ENCODE assay signal across 20 cellular contexts in the genomic region with DNA sequence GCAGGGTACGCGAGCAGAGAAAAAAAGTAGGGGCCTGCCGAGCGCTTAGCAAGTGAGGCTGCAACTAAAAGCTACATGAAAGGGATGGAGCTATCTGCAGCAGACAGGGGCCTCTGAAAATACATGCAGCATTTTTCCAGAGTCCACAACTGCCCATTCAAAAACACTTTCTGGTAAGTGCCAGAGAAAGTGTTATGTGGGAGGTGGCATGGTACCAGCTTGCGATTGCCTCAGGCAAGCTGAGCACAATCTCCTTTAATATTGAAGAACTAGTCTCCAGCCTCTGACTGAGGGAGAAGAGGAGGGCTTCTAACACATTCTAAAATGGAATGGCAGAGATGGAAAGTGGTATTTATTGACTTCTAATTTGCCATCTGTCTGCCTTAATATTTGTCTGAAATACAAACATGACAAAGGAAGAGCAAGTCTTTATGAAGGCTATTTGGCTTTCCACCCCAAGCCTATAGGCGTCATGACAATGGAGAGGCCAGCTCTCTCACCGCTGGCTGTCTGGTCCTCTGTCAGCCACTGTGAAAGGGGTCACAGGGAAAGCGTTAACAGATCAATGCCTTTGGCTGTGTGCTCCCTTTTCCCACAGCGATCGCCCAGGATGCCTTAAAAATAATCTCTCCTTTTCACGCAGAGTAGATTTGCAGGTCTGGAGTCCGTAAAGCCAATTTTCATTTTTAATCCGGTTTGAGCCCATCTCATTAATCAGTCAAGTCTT.
A peak's percentile ranks its signal among the peaks of the same experiment; 100 is the strongest.
DNase-seq lines count a peak whose midpoint lies in the region; ATAC-seq and TF ChIP-seq lines count a peak whose summit lies in the region.
"Had no signal": no experiment of that assay in that cellular context is flagged by ENCODE, and none has a peak within 500 bp of the region (broad histone marks: within the 10 kb centered on the region; RNA-seq: fewer than 3 reads in every experiment).

No MANE protein-coding gene starts in this region.

- peak overlapping the region; percentile 39 for H3K18ac ChIP-seq in mesendoderm (ENCODE audit: low read length)

- no peak overlapping the region for H3K4me3 ChIP-seq in CD8-positive, alpha-beta T cell (ENCODE audit: low read depth, low read length)
- no peak overlapping the region for H3K4me3 ChIP-seq in mesendoderm (ENCODE audit: low read length)
- H3K4me3 ChIP-seq in smooth muscle cell: no peak overlapping the region
- H3K4me3 ChIP-seq: A549, gastroesophageal sphincter had no signal

- POLR2A ChIA-PET in CD8-positive, alpha-beta T cell (lab: Charles Lee): interaction anchor here (0.5 to 10.0 kb wide), 6 partner anchors 9 to 105 kb away, joined by 3 to 105 read pairs (median 4); a partner anchor contains a TSS
- POLR2A ChIA-PET in WTC11 (lab: Charles Lee): no interaction called here

- no peak overlapping the region for H2AK5ac ChIP-seq in mesendoderm (ENCODE audit: low read length)

- no peaks in the 10 kb centered on the region for H3K79me1 ChIP-seq in mesendoderm (ENCODE audit: low read length)

- H3K36me3 ChIP-seq in CD8-positive, alpha-beta T cell (ENCODE audit: insufficient read depth, low read length): no peaks in the 10 kb centered on the region
- H3K36me3 ChIP-seq in mesendoderm (ENCODE audit: control insufficient read depth, insufficient read depth, low read length) (no peaks in the 10 kb centered on the region), smooth muscle cell (ENCODE audit: low read depth) (no peaks in the 10 kb centered on the region)
- H3K36me3 ChIP-seq: gastroesophageal sphincter, neutrophil had no signal

- H2BK5ac ChIP-seq in mesendoderm (ENCODE audit: low read length): no peak overlapping the region

- H3K9ac ChIP-seq in mesendoderm (ENCODE audit: low read length) (no peak overlapping the region), smooth muscle cell (ENCODE audit: low read depth) (no peak overlapping the region)

- H3K4ac ChIP-seq in mesendoderm (ENCODE audit: low read depth, low read length): no peak overlapping the region

- DNase-seq in T-helper 2 cell treated with Interferon-gamma antibody and Interleukin-4, amounts not matched to agents 5 μg/mL and 100 μg/mL, for 36 hours (ENCODE audit: low spot score): no peak
- no peak for DNase-seq in T-helper 2 cell
- DNase-seq in CD8-positive, alpha-beta T cell: no peak
- DNase-seq in WTC11 (ENCODE audit: low spot score): no peak
- peak; percentile 82 for DNase-seq in mesendoderm
- DNase-seq in GF-D8 (lab: John Stamatoyannopoulos, UW): no peak
- DNase-seq in smooth muscle cell (lab: John Stamatoyannopoulos, UW; ENCODE audit: unreplicated experiment): no peak
- DNase-seq: activated B cell treated with CpG ODN at 0.5 μM for 24 hours; C1 segment of cervical spinal cord; DMS79; NCI-H1436 treated with DMSO at 0.1 percent for 48 hours; stimulated activated CD4-positive, alpha-beta T cell treated with anti-CD3 and anti-CD28 coated beads, Interleukin-15, amount 100 ng/mL, for 24 hours; trophoblast cell had no signal

- intact Hi-C loops in CD8-positive, alpha-beta T cell (cut with DNase I, micrococcal nuclease): no loop called here

- peaks cover 15% of the 10 kb centered on the region for H3K36me3 Mint-ChIP-seq in T-helper 2 cell treated with Interferon-gamma antibody and Interleukin-4, amounts not matched to agents 5 μg/mL and 100 μg/mL, for 36 hours (ENCODE audit: low read depth)
- H3K36me3 Mint-ChIP-seq in CD8-positive, alpha-beta T cell: no peaks in the 10 kb centered on the region
- no peaks in the 10 kb centered on the region for H3K36me3 Mint-ChIP-seq in WTC11
- H3K36me3 Mint-ChIP-seq: stimulated activated memory B cell treated with anti-CD40 and anti-IgM and Interleukin-4, amounts not matched to agents 10 μg/mL and 1 μg/mL and 100 μg/mL, for 72 hours had no signal

- peak overlapping the region; percentile 92 for H3K27ac Mint-ChIP-seq in T-helper 2 cell treated with Interferon-gamma antibody and Interleukin-4, amounts not matched to agents 5 μg/mL and 100 μg/mL, for 36 hours
- H3K27ac Mint-ChIP-seq in CD8-positive, alpha-beta T cell: peak overlapping the region; percentile 90
- H3K27ac Mint-ChIP-seq in WTC11: no peak overlapping the region
- H3K27ac Mint-ChIP-seq: activated B cell treated with CpG ODN at 0.5 μM for 24 hours had no signal

- peaks cover 96% of the 10 kb centered on the region for H3K4me1 ChIP-seq in CD8-positive, alpha-beta T cell (ENCODE audit: insufficient read depth, low read length)
- H3K4me1 ChIP-seq in mesendoderm (ENCODE audit: control insufficient read depth, low read depth, low read length) (peaks cover 4% of the 10 kb centered on the region), smooth muscle cell (ENCODE audit: low read depth) (peaks cover 6% of the 10 kb centered on the region)
- H3K4me1 ChIP-seq: A549, gastroesophageal sphincter had no signal

- no peak overlapping the region for H3K27ac ChIP-seq in CD8-positive, alpha-beta T cell (ENCODE audit: low read depth, low read length)
- H3K27ac ChIP-seq in mesendoderm (ENCODE audit: low read depth, low read length) (no peak overlapping the region), smooth muscle cell (ENCODE audit: low read depth) (no peak overlapping the region)
- H3K27ac ChIP-seq: A549, gastroesophageal sphincter, neutrophil had no signal

- H3K79me2 ChIP-seq in mesendoderm (ENCODE audit: control insufficient read depth, insufficient read depth, low read length) (no peaks in the 10 kb centered on the region), smooth muscle cell (ENCODE audit: low read depth) (no peaks in the 10 kb centered on the region)

- H2BK15ac ChIP-seq in mesendoderm (replicated peaks; ENCODE audit: low read depth): no peak overlapping the region

- peaks cover 3% of the 10 kb centered on the region for H3K9me3 Mint-ChIP-seq in T-helper 2 cell treated with Interferon-gamma antibody and Interleukin-4, amounts not matched to agents 5 μg/mL and 100 μg/mL, for 36 hours
- H3K9me3 Mint-ChIP-seq in CD8-positive, alpha-beta T cell: peaks cover 5% of the 10 kb centered on the region
- no peaks in the 10 kb centered on the region for H3K9me3 Mint-ChIP-seq in WTC11
- H3K9me3 Mint-ChIP-seq: activated B cell treated with CpG ODN at 0.5 μM for 24 hours; stimulated activated memory B cell treated with anti-CD40 and anti-IgM and Interleukin-4, amounts not matched to agents 10 μg/mL and 1 μg/mL and 100 μg/mL, for 72 hours had no signal

- H3K4me2 ChIP-seq in mesendoderm (ENCODE audit: low read length): no peak overlapping the region
- no peak overlapping the region for H3K4me2 ChIP-seq in smooth muscle cell
- H3K4me2 ChIP-seq: A549 had no signal

- peak overlapping the region; percentile 76 for H2BK120ac ChIP-seq in mesendoderm (ENCODE audit: low read depth, low read length)

- H3K23ac ChIP-seq in mesendoderm (ENCODE audit: low read length): no peak overlapping the region

- no peak overlapping the region for H4K8ac ChIP-seq in mesendoderm (ENCODE audit: low read depth, low read length)

- no peaks in the 10 kb centered on the region for H3K27me3 Mint-ChIP-seq in T-helper 2 cell treated with Interferon-gamma antibody and Interleukin-4, amounts not matched to agents 5 μg/mL and 100 μg/mL, for 36 hours (ENCODE audit: low read depth)
- H3K27me3 Mint-ChIP-seq in CD8-positive, alpha-beta T cell (ENCODE audit: low read depth): no peaks in the 10 kb centered on the region
- H3K27me3 Mint-ChIP-seq in WTC11 (ENCODE audit: low read depth): no peaks in the 10 kb centered on the region; the same call in 1 of the 2 replicates
- H3K27me3 Mint-ChIP-seq: activated B cell treated with CpG ODN at 0.5 μM for 24 hours; stimulated activated memory B cell treated with anti-CD40 and anti-IgM and Interleukin-4, amounts not matched to agents 10 μg/mL and 1 μg/mL and 100 μg/mL, for 72 hours had no signal

- peaks cover 80% of the 10 kb centered on the region for H3K4me1 Mint-ChIP-seq in T-helper 2 cell treated with Interferon-gamma antibody and Interleukin-4, amounts not matched to agents 5 μg/mL and 100 μg/mL, for 36 hours (ENCODE audit: low read depth)
- peaks cover 90% of the 10 kb centered on the region for H3K4me1 Mint-ChIP-seq in CD8-positive, alpha-beta T cell (ENCODE audit: low read depth)
- H3K4me1 Mint-ChIP-seq in WTC11: peaks cover 10% of the 10 kb centered on the region; the same call in 1 of the 2 replicates

- no peaks in the 10 kb centered on the region for H3K27me3 ChIP-seq in CD8-positive, alpha-beta T cell (ENCODE audit: insufficient read depth, low read length)
- peaks cover 6% of the 10 kb centered on the region for H3K27me3 ChIP-seq in mesendoderm (ENCODE audit: insufficient read depth, low read length, poor library complexity)
- peaks cover 60% of the 10 kb centered on the region for H3K27me3 ChIP-seq in smooth muscle cell (ENCODE audit: low read depth)
- H3K27me3 ChIP-seq: neutrophil had no signal

- no peaks in the 10 kb centered on the region for H3F3A ChIP-seq in smooth muscle cell (ENCODE audit: low read depth)

- no peak overlapping the region for H3K56ac ChIP-seq in mesendoderm (ENCODE audit: low read length)

- no peaks in the 10 kb centered on the region for H3K9me3 ChIP-seq in CD8-positive, alpha-beta T cell (ENCODE audit: low read length)
- H3K9me3 ChIP-seq in smooth muscle cell (replicated peaks; ENCODE audit: low read depth): no peaks in the 10 kb centered on the region
- H3K9me3 ChIP-seq: A549, gastroesophageal sphincter, neutrophil had no signal

- H4K5ac ChIP-seq in mesendoderm (ENCODE audit: low read length): no peak overlapping the region

- no peak for TF ChIP-seq CTCF in CD8-positive, alpha-beta T cell (IDR thresholded peaks at IDR 0.05)
- no peak for TF ChIP-seq CTCF in WTC11 (IDR thresholded peaks at IDR 0.05)
- no peak for TF ChIP-seq CTCF in smooth muscle cell (IDR thresholded peaks at IDR 0.05; ENCODE audit: borderline replicate concordance, insufficient read depth, poor library complexity, severe bottlenecking)

- no CpG with 5 or more reads among the region's 13 CpGs for WGBS in mesendoderm (ENCODE audit: extremely low coverage, insufficient coverage, low lambda C conversion rate)
- 71% methylated on average over 13 of the region's 13 CpGs for WGBS in smooth muscle cell (ENCODE audit: low lambda C conversion rate)

- H3K4me3 Mint-ChIP-seq in T-helper 2 cell treated with Interferon-gamma antibody and Interleukin-4, amounts not matched to agents 5 μg/mL and 100 μg/mL, for 36 hours: no peak overlapping the region
- H3K4me3 Mint-ChIP-seq in CD8-positive, alpha-beta T cell: no peak overlapping the region
- H3K4me3 Mint-ChIP-seq in WTC11: no peak overlapping the region
- H3K4me3 Mint-ChIP-seq: activated B cell treated with CpG ODN at 0.5 μM for 24 hours; stimulated activated memory B cell treated with anti-CD40 and anti-IgM and Interleukin-4, amounts not matched to agents 10 μg/mL and 1 μg/mL and 100 μg/mL, for 72 hours had no signal

- H4K20me1 ChIP-seq in smooth muscle cell (ENCODE audit: low read depth): no peaks in the 10 kb centered on the region

- no peak overlapping the region for H2AFZ ChIP-seq in smooth muscle cell (ENCODE audit: low read depth)

- ATAC-seq in CD8-positive, alpha-beta T cell: no peak
- ATAC-seq in WTC11: peak; percentile 28; the same call in 1 of the 2 replicates
- no peak for ATAC-seq in HG02970 (IDR thresholded peaks at IDR 0.05; ENCODE audit: low FRiP score, unreplicated experiment)
- ATAC-seq: A549; gastroesophageal sphincter; HepG2; Right ventricle myocardium inferior; stimulated activated memory B cell treated with anti-CD40 and anti-IgM and Interleukin-4, amounts not matched to agents 10 μg/mL and 1 μg/mL and 100 μg/mL, for 72 hours had no signal

- CTCF ChIA-PET in CD8-positive, alpha-beta T cell (lab: Charles Lee): interaction anchor here (1.0 to 31.6 kb wide), 8 partner anchors 9 to 228 kb away, joined by 3 to 396 read pairs (median 6); a partner anchor contains a TSS
- CTCF ChIA-PET in WTC11 (lab: Charles Lee): interaction anchor here (0.8 to 1.9 kb wide), 6 partner anchors 15 to 105 kb away, joined by 3 to 8 read pairs (median 4); no protein-coding TSS in a partner anchor
